In the genomic region with DNA sequence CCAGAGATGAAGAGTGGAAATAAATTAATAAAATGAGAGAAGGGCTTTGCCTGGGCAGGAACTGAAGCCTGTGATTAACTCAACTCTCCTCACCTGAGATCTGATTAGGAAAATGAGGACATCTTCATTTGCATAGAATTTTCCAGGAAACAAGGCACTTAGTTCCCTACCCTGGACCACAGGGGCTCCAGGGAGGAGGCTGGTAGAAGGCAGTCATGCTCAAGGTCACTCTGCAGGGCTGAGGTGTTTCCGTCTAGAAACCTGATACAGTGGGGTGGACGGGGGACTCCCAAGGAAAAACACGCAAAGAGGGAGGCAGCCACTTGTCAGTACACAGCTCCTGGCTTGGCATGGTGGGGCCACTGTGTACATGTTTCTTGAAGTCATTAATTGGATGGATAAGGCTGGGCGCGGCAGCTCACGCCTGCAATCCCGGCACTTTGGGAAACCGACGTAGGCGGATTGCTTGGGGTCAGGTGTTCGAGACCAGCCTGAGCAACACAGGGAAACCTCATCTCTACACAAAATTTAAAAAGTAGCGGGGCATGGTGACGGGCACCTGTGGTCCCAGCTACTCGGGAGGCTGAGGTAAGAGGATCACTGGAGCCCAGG, we compare ENCODE assay signal across 1 cellular context.
TF ChIP-seq lines count a peak whose summit lies in the region.

No MANE protein-coding gene starts in this region.

TF ChIP-seq in WTC11, 78 proteins besides CTCF, POLR2A, EP300 and RAD21 (continued from another document):
- TF ChIP-seq, protein P1, sequence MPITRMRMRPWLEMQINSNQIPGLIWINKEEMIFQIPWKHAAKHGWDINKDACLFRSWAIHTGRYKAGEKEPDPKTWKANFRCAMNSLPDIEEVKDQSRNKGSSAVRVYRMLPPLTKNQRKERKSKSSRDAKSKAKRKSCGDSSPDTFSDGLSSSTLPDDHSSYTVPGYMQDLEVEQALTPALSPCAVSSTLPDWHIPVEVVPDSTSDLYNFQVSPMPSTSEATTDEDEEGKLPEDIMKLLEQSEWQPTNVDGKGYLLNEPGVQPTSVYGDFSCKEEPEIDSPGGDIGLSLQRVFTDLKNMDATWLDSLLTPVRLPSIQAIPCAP (CRISPR knock-in tag; IDR thresholded peaks at IDR 0.05), result no peak
- no peak for TF ChIP-seq ATF1 (CRISPR knock-in tag; IDR thresholded peaks at IDR 0.05)
